ENCODE assay signal across 8 cellular contexts in the genomic region with DNA sequence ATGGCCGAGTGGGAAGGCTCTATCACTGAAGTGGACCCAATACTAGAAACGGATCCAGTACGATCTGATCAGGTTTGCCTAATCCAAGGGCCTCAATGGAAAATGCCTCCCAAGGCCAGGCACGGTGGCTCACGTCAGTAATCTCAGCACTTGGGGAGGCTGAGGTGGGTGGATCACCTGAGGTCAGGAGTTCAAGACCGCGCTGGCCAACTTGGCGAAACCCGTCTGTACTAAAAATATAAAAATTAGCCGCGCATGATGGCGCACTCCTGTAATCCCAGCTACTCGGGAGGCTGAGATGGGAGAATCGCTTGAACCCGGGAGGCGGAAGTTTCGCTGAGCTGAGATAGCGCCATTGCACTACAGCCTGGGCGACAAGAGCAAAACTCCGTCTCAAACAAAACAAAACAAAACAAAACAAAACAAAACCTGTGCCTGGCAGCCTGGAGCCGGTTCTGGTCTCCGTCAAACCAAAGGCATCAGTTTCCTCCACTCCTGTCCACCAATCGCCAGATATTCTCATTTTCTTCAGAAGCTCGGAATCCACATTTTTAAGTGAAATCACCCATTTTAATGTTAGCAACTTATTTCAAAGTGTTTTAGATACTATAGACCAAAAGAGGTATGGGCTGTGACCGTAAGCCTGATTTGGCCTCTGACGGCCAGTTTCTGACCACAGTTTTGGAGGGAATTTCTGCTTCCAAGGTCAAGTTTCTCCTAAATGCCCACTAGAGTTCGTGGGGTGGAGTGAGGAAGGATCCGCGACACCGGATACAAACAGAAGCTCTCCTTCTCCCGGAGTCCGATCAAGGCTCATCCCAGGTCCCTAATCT. TPM values are rescaled to one million over a fixed set of nuclear protein-coding genes. Genes with fewer than 3 reads are reported as not detected.
DNase-seq lines count a peak whose midpoint lies in the region; TF ChIP-seq lines count a peak whose summit lies in the region.

No MANE protein-coding gene starts in this region.

- 47 to 53% methylated on average over 24 to 32 of the region's 32 CpGs for WGBS in testis, 2 donors

- H3K27ac Mint-ChIP-seq in activated CD4-positive, alpha-beta T cell treated with anti-CD3 and anti-CD28 coated beads, Interleukin-2, amount 10 ng/mL, durations not matched to agents 7 days and 5 days: peak overlapping the region; percentile 97
- H3K27ac Mint-ChIP-seq in activated naive CD8-positive, alpha-beta T cell treated with anti-CD3 and anti-CD28 coated beads for 36 hours: peak overlapping the region; percentile 95

- peak overlapping the region; percentile 92 for H3K4me3 Mint-ChIP-seq in activated CD4-positive, alpha-beta T cell treated with anti-CD3 and anti-CD28 coated beads, Interleukin-2, amount 10 ng/mL, durations not matched to agents 7 days and 5 days
- peak overlapping the region; percentile 92 for H3K4me3 Mint-ChIP-seq in activated naive CD8-positive, alpha-beta T cell treated with anti-CD3 and anti-CD28 coated beads for 36 hours

- no peak for TF ChIP-seq CTCF in kidney epithelial cell (IDR thresholded peaks at IDR 0.05; ENCODE audit: insufficient read depth, low read length, poor library complexity, severe bottlenecking)
- no peak for TF ChIP-seq CTCF in testis (IDR thresholded peaks at IDR 0.05)

- H3K4me1 Mint-ChIP-seq in activated CD4-positive, alpha-beta T cell treated with anti-CD3 and anti-CD28 coated beads, Interleukin-2, amount 10 ng/mL, durations not matched to agents 7 days and 5 days: peaks cover 57% of the 10 kb centered on the region
- peaks cover 25% of the 10 kb centered on the region for H3K4me1 Mint-ChIP-seq in activated naive CD8-positive, alpha-beta T cell treated with anti-CD3 and anti-CD28 coated beads for 36 hours

- no peaks in the 10 kb centered on the region for H3K27me3 Mint-ChIP-seq in activated CD4-positive, alpha-beta T cell treated with anti-CD3 and anti-CD28 coated beads, Interleukin-2, amount 10 ng/mL, durations not matched to agents 7 days and 5 days
- H3K27me3 Mint-ChIP-seq in activated naive CD8-positive, alpha-beta T cell treated with anti-CD3 and anti-CD28 coated beads for 36 hours: no peaks in the 10 kb centered on the region

- intact Hi-C loops in testis (cut with DNase I; ENCODE audit: low total_unique reads): no loop called here

- H3K4me1 ChIP-seq in testis: peaks cover 14% of the 10 kb centered on the region

- H3K27me3 ChIP-seq in kidney epithelial cell (ENCODE audit: control insufficient read depth, insufficient read depth, low read length) (no peaks in the 10 kb centered on the region), testis (no peaks in the 10 kb centered on the region)

- POLR2A ChIA-PET in activated CD4-positive, alpha-beta T cell treated with anti-CD3 and anti-CD28 coated beads, Interleukin-2, amount 10 ng/mL, durations not matched to agents 7 days and 5 days (lab: Charles Lee): interaction anchor here (0.8 kb wide), 1 partner anchor 29 kb away, joined by 5 read pairs; the partner anchor contains the start of gene NOB1

- no peak for TF ChIP-seq POLR2A in testis (IDR thresholded peaks at IDR 0.05)

- H3K36me3 Mint-ChIP-seq in activated CD4-positive, alpha-beta T cell treated with anti-CD3 and anti-CD28 coated beads, Interleukin-2, amount 10 ng/mL, durations not matched to agents 7 days and 5 days (ENCODE audit: low read depth): no peaks in the 10 kb centered on the region
- peaks cover 3% of the 10 kb centered on the region for H3K36me3 Mint-ChIP-seq in activated naive CD8-positive, alpha-beta T cell treated with anti-CD3 and anti-CD28 coated beads for 36 hours

- no peaks in the 10 kb centered on the region for H3K36me3 ChIP-seq in kidney epithelial cell (ENCODE audit: control insufficient read depth, insufficient read depth, low read length)
- no peaks in the 10 kb centered on the region for H3K36me3 ChIP-seq in testis (ENCODE audit: low read depth, missing control alignments)

- no peak for DNase-seq in activated CD4-positive, alpha-beta T cell treated with anti-CD3 and anti-CD28 coated beads, Interleukin-2, amount 10 ng/mL, durations not matched to agents 7 days and 5 days
- DNase-seq in activated CD4-positive, alpha-beta T cell treated with anti-CD3 and anti-CD28 coated beads, Interleukin-2, amount 50 U/mL, for 4 hours: no peak
- DNase-seq in activated naive CD8-positive, alpha-beta T cell treated with anti-CD3 and anti-CD28 coated beads for 36 hours: no peak
- DNase-seq in kidney epithelial cell (ENCODE audit: low read depth) (no peak), testis (no peak), OCI-M2 (lab: John Stamatoyannopoulos, UW; ENCODE audit: unreplicated experiment) (no peak), middle frontal gyrus (ENCODE audit: extremely low spot score, low spot score) (no peak)
- DNase-seq in effector CD8-positive, alpha-beta T cell (lab: John Stamatoyannopoulos, UW): no peak

- CTCF ChIA-PET in activated CD4-positive, alpha-beta T cell treated with anti-CD3 and anti-CD28 coated beads, Interleukin-2, amount 10 ng/mL, durations not matched to agents 7 days and 5 days (lab: Charles Lee): interaction anchor here (0.6 to 7.9 kb wide), 8 partner anchors 9 to 557 kb away, joined by 3 to 50 read pairs (median 8); partner anchors contain the start of gene NOB1

- H3K9me3 ChIP-seq in testis: no peaks in the 10 kb centered on the region

- H3K27ac ChIP-seq in testis: peak overlapping the region in 1 of 2 donors; percentile 47

- no peaks in the 10 kb centered on the region for H3K9me3 Mint-ChIP-seq in activated CD4-positive, alpha-beta T cell treated with anti-CD3 and anti-CD28 coated beads, Interleukin-2, amount 10 ng/mL, durations not matched to agents 7 days and 5 days
- H3K9me3 Mint-ChIP-seq in activated naive CD8-positive, alpha-beta T cell treated with anti-CD3 and anti-CD28 coated beads for 36 hours: no peaks in the 10 kb centered on the region

- peak overlapping the region; percentile 47 for H3K4me3 ChIP-seq in kidney epithelial cell (ENCODE audit: low read depth, low read length)
- peak overlapping the region; percentile 44 to 57 for H3K4me3 ChIP-seq in testis

RNA-seq across cellular contexts. Expression of gene NQO1, which starts 0.7 kb away (rescaled TPM):
- total RNA-seq in activated CD4-positive, alpha-beta T cell treated with anti-CD3 and anti-CD28 coated beads, Interleukin-2, amount 10 ng/mL, durations not matched to agents 7 days and 5 days: 10 to 100 TPM; 20.4 to 22.4 TPM
- 10 to 100 TPM in 1 of 2 experiments, 1 to 10 TPM in 1; 9.9 to 11.3 TPM for total RNA-seq in activated naive CD8-positive, alpha-beta T cell treated with anti-CD3 and anti-CD28 coated beads for 36 hours
- total RNA-seq in kidney epithelial cell: 38.7 and 72.7 TPM in 2 replicates
- total RNA-seq in testis: 10 to 100 TPM in 1 of 2 donors, 1 to 10 TPM in 1; 6.6 to 10.1 TPM
- polyA plus RNA-seq in testis (ENCODE audit: insufficient read depth, low read depth, low replicate concordance): 13.5 TPM

RNA-seq across cellular contexts. Expression of gene NOB1, which starts 29.0 kb away (rescaled TPM):
- total RNA-seq in activated CD4-positive, alpha-beta T cell treated with anti-CD3 and anti-CD28 coated beads, Interleukin-2, amount 10 ng/mL, durations not matched to agents 7 days and 5 days: 10 to 100 TPM; 60.5 to 62.5 TPM
- total RNA-seq in activated naive CD8-positive, alpha-beta T cell treated with anti-CD3 and anti-CD28 coated beads for 36 hours: 100 to 1,000 TPM; 152 to 165 TPM
- total RNA-seq in kidney epithelial cell (52.2 and 54.1 TPM in 2 replicates), testis (10 to 100 TPM; 29.5 to 42.6 TPM)
- polyA plus RNA-seq in testis (ENCODE audit: insufficient read depth, low read depth, low replicate concordance): 34.6 TPM

RNA-seq across cellular contexts. Expression of gene WWP2, which starts 36.4 kb away (rescaled TPM):
- total RNA-seq in activated CD4-positive, alpha-beta T cell treated with anti-CD3 and anti-CD28 coated beads, Interleukin-2, amount 10 ng/mL, durations not matched to agents 7 days and 5 days: 10 to 100 TPM; 68.8 to 76.3 TPM
- total RNA-seq in activated naive CD8-positive, alpha-beta T cell treated with anti-CD3 and anti-CD28 coated beads for 36 hours: 10 to 100 TPM; 32.1 to 35.3 TPM
- total RNA-seq in kidney epithelial cell: 40.7 and 40.9 TPM in 2 replicates
- 10 to 100 TPM; 57.6 to 60.6 TPM for total RNA-seq in testis
- 46.4 TPM for polyA plus RNA-seq in testis (ENCODE audit: insufficient read depth, low read depth, low replicate concordance)
